9 cellular contexts compared by ENCODE assay signal in genomic region chr7:149716007-149716931, GRCh38. TPM values are rescaled to one million over a fixed set of nuclear protein-coding genes. Genes with fewer than 3 reads are reported as not detected.
DNase-seq lines count a peak whose midpoint lies in the region; ATAC-seq, FAIRE-seq and TF ChIP-seq lines count a peak whose summit lies in the region.
"Had no signal": no experiment of that assay in that cellular context is flagged by ENCODE, and none has a peak within 500 bp of the region (broad histone marks: within the 10 kb centered on the region; RNA-seq: fewer than 3 reads in every experiment).

No MANE protein-coding gene starts in this region.

- TF ChIP-seq EP300 in ovary (IDR thresholded peaks at IDR 0.05): no peak

- no peaks in the 10 kb centered on the region for H3K36me3 ChIP-seq in CD8-positive, alpha-beta memory T cell (ENCODE audit: insufficient read depth, low read length)
- peaks cover 18% of the 10 kb centered on the region for H3K36me3 ChIP-seq in effector memory CD4-positive, alpha-beta T cell (ENCODE audit: control insufficient read depth, insufficient read depth, low read length)
- H3K36me3 ChIP-seq in neuron (ENCODE audit: insufficient read depth, low read length) (peaks cover 14% of the 10 kb centered on the region), small intestine (ENCODE audit: control insufficient read depth in 2 of 2, insufficient read depth in 2 of 2, low read length in 2 of 2) (no peaks in the 10 kb centered on the region), ovary (no peaks in the 10 kb centered on the region)

- peak overlapping the region; percentile 65 for H3K4me3 ChIP-seq in CD8-positive, alpha-beta memory T cell (ENCODE audit: low read length)
- H3K4me3 ChIP-seq in effector memory CD4-positive, alpha-beta T cell (ENCODE audit: insufficient read depth, low read depth, low read length, poor library complexity, severe bottlenecking): no peak overlapping the region
- peak overlapping the region; percentile 93 for H3K4me3 ChIP-seq in neuron (ENCODE audit: low read length)
- no peak overlapping the region for H3K4me3 ChIP-seq in small intestine (ENCODE audit: low read depth in 1 of 2, low read length in 2 of 2)
- H3K4me3 ChIP-seq in ovary: no peak overlapping the region

- TF ChIP-seq POLR2A in ovary (IDR thresholded peaks at IDR 0.05): no peak

- no peak overlapping the region for H2AFZ ChIP-seq in neuron (ENCODE audit: low read depth, low read length)

- POLR2A ChIA-PET in CD8-positive, alpha-beta memory T cell (lab: Charles Lee): no interaction called here

- H3K36me3 Mint-ChIP-seq in CD8-positive, alpha-beta memory T cell: peaks cover under 1 to 28% (median 6%) of the 10 kb centered on the region in 3 donors

- DNase-seq in CD8-positive, alpha-beta memory T cell: no peak
- DNase-seq in NCI-H69 (lab: John Stamatoyannopoulos, UW): peak; percentile 23
- no peak for DNase-seq in effector memory CD4-positive, alpha-beta T cell
- DNase-seq in stimulated activated CD4-positive, alpha-beta T cell treated with anti-CD3 and anti-CD28 coated beads, Interleukin-2, amount 100 ng/mL, for 48 hours: no peak
- DNase-seq in small intestine: no peak
- DNase-seq in ovary: no peak
- DNase-seq: NCI-H510A treated with DMSO at 0.1 percent for 48 hours had no signal

- H3K9me3 ChIP-seq in CD8-positive, alpha-beta memory T cell (ENCODE audit: low read length): peaks cover 1% of the 10 kb centered on the region
- no peaks in the 10 kb centered on the region for H3K9me3 ChIP-seq in effector memory CD4-positive, alpha-beta T cell (ENCODE audit: control insufficient read depth, low read length)
- H3K9me3 ChIP-seq in neuron (ENCODE audit: low read length) (peaks cover 2% of the 10 kb centered on the region), small intestine (ENCODE audit: control insufficient read depth, low read depth) (no peaks in the 10 kb centered on the region), ovary (no peaks in the 10 kb centered on the region)

- TF ChIP-seq CTCF in ovary (IDR thresholded peaks at IDR 0.05): no peak

- no peaks in the 10 kb centered on the region for H3K27me3 ChIP-seq in CD8-positive, alpha-beta memory T cell (ENCODE audit: insufficient read depth, low read length, poor library complexity, severe bottlenecking)
- H3K27me3 ChIP-seq in effector memory CD4-positive, alpha-beta T cell (replicated peaks; ENCODE audit: control insufficient read depth, insufficient read depth, low read length, poor library complexity, severe bottlenecking): no peaks in the 10 kb centered on the region
- H3K27me3 ChIP-seq in neuron (ENCODE audit: insufficient read depth, low read length): no peaks in the 10 kb centered on the region
- peaks cover 0 to 2% of the 10 kb centered on the region in 2 donors for H3K27me3 ChIP-seq in small intestine (ENCODE audit: control insufficient read depth in 2 of 2, insufficient read depth in 2 of 2, low read length in 2 of 2)
- no peaks in the 10 kb centered on the region for H3K27me3 ChIP-seq in ovary

- H3K27me3 Mint-ChIP-seq in CD8-positive, alpha-beta memory T cell: no peaks in the 10 kb centered on the region

- CTCF ChIA-PET in CD8-positive, alpha-beta memory T cell (lab: Charles Lee): interaction anchor here (1.5 kb wide), 1 partner anchor 26 kb away, joined by 5 read pairs; no protein-coding TSS in a partner anchor

- H3K9me3 Mint-ChIP-seq in CD8-positive, alpha-beta memory T cell: peaks cover 0 to 8% (median 7%) of the 10 kb centered on the region in 5 donors

- ATAC-seq in GM21447 (IDR thresholded peaks at IDR 0.05; ENCODE audit: unreplicated experiment): no peak

- peak overlapping the region; percentile 41 to 91 (median 83) for H3K4me3 Mint-ChIP-seq in CD8-positive, alpha-beta memory T cell

- peak overlapping the region; percentile 61 for H3K27ac ChIP-seq in CD8-positive, alpha-beta memory T cell (ENCODE audit: low read depth, low read length)
- peak overlapping the region; percentile 67 for H3K27ac ChIP-seq in effector memory CD4-positive, alpha-beta T cell (ENCODE audit: insufficient read depth, low read length, poor library complexity, severe bottlenecking)
- H3K27ac ChIP-seq in small intestine (ENCODE audit: low read depth in 1 of 2, low read length in 1 of 2) (no peak overlapping the region), ovary (peak overlapping the region in 1 of 2 donors; percentile 24)

- H3K27ac Mint-ChIP-seq in CD8-positive, alpha-beta memory T cell: peak overlapping the region; percentile 73 to 97 (median 94)

- FAIRE-seq in small intestine (lab: Jason Lieb, UNC): no peak

- intact Hi-C loops in ovary (cut with DNase I): loop anchor here in 2 of 4 donors (5.0 to 10.0 kb wide), 2 partner anchors 561 to 681 kb away; no protein-coding TSS in a partner anchor

- 81 to 88% (median 84%) methylated on average over 11 of the region's 11 CpGs for WGBS in small intestine, 3 donors
- 48 to 63% (median 54%) methylated on average over 11 of the region's 11 CpGs for WGBS in ovary, 3 donors

- H3K4me1 ChIP-seq in CD8-positive, alpha-beta memory T cell (ENCODE audit: insufficient read depth, low read length): peaks cover 19% of the 10 kb centered on the region
- H3K4me1 ChIP-seq in effector memory CD4-positive, alpha-beta T cell (ENCODE audit: control insufficient read depth, insufficient read depth, low read length, poor library complexity, severe bottlenecking): peaks cover 16% of the 10 kb centered on the region
- H3K4me1 ChIP-seq in neuron (ENCODE audit: insufficient read depth, low read length) (peaks cover 11% of the 10 kb centered on the region), small intestine (ENCODE audit: control insufficient read depth in 2 of 2, insufficient read depth in 1 of 2, low read depth in 1 of 2, low read length in 1 of 2) (no peaks in the 10 kb centered on the region), ovary (ENCODE audit: insufficient read depth) (peaks cover 6% of the 10 kb centered on the region)

- peaks cover 20 to 35% (median 21%) of the 10 kb centered on the region in 3 donors for H3K4me1 Mint-ChIP-seq in CD8-positive, alpha-beta memory T cell

RNA-seq across cellular contexts. Expression of gene ZNF467, which starts 57.1 kb away (rescaled TPM):
- total RNA-seq in CD8-positive, alpha-beta memory T cell: under 1 TPM in 1 of 2 experiments, not detected in 1; 0.24 TPM
- 1.3 TPM for polyA plus RNA-seq in CD8-positive, alpha-beta memory T cell
- polyA plus RNA-seq in small intestine (1 to 10 TPM in 2 of 3 donors, under 1 TPM in 1; 0.67 to 5.6 (median 3.2) TPM), ovary (1 to 10 TPM; 2.3 to 4.6 TPM)
- total RNA-seq in ovary: 10 to 100 TPM in 5 of 7 donors, 1 to 10 TPM in 2; 4.2 to 23.7 (median 12.3) TPM

Comparison
In these comparisons a context has a peak if more than half of its experiments do, and no peak if none do; other contexts are left out.
1. H3K27ac ChIP-seq: peak in CD8-positive, alpha-beta memory T cell (single experiment) and effector memory CD4-positive, alpha-beta T cell (single experiment); none in small intestine (0 of 2).
2. H3K4me3 ChIP-seq: peak in CD8-positive, alpha-beta memory T cell (single experiment) and neuron (single experiment); none in effector memory CD4-positive, alpha-beta T cell (single experiment), small intestine (0 of 2) and ovary (single experiment).